In the genomic region with DNA sequence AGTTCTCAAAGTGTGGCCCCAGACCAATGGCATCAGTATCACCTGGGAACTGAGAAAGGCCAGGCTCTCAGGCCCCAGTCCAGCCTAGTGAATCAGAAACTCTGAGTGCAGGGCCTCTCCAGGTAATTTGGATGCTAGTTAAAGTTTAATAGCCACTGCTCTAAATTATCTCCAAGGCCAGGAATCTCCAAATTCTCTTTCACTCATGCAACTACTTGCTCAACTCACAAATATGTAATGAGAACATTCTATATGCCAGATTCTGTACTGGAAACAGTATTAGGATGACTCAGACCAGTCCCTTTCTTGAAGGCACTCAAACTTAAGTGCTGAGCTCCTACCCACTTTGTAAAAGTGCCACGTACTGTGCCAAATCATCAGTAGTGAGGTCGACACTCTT, we compare ENCODE assay signal across 13 cellular contexts.
DNase-seq lines count a peak whose midpoint lies in the region; ATAC-seq and TF ChIP-seq lines count a peak whose summit lies in the region.
"Had no signal": no experiment of that assay in that cellular context is flagged by ENCODE, and none has a peak within 500 bp of the region (broad histone marks: within the 10 kb centered on the region; RNA-seq: fewer than 3 reads in every experiment).

No MANE protein-coding gene starts in this region.

- peaks cover 44% of the 10 kb centered on the region for H3K4me1 Mint-ChIP-seq in MCF 10A (ENCODE audit: insufficient read depth, unreplicated experiment)
- H3K4me1 Mint-ChIP-seq: H9, natural killer cell had no signal

- H3K36me3 ChIP-seq in breast epithelium (no peaks in the 10 kb centered on the region), brain microvascular endothelial cell (replicated peaks) (peaks cover 54% of the 10 kb centered on the region), psoas muscle (ENCODE audit: insufficient read depth in 1 of 2, low read depth in 1 of 2) (no peaks in the 10 kb centered on the region)

- H3K4me3 Mint-ChIP-seq in MCF 10A (ENCODE audit: unreplicated experiment), result no peak overlapping the region
- H3K4me3 Mint-ChIP-seq: activated T-cell treated with anti-CD3 and anti-CD28 coated beads, Interleukin-2, amount 50 U/mL, for 4 hours; H9; natural killer cell had no signal

- H3K36me3 Mint-ChIP-seq in MCF 10A (ENCODE audit: insufficient read depth, unreplicated experiment), result peaks cover 16% of the 10 kb centered on the region
- H3K36me3 Mint-ChIP-seq: natural killer cell had no signal

- in situ Hi-C loops in brain microvascular endothelial cell (cut with HindIII; ENCODE audit: low pct_ligation_motif_present, low sequenced_read_pairs) (no loop called here), KBM-7 (cut with MboI; ENCODE audit: low pct_unique_long_range_greater_than_20kb, low sequenced_read_pairs) (no loop called here)

- intact Hi-C loops in MCF 10A (cut with micrococcal nuclease), result no loop called here
- intact Hi-C loops in breast epithelium (cut with DNase I; ENCODE audit: low total_unique reads), result no loop called here
- intact Hi-C loops in psoas muscle (cut with DNase I), result loop anchor here in 1 of 2 donors (10.0 kb wide), 1 partner anchor 57 kb away; no protein-coding TSS in a partner anchor

- 86 to 90% (median 89%) methylated on average over 2 of the region's 2 CpGs for WGBS in psoas muscle, 3 donors

- H3K27me3 ChIP-seq in breast epithelium, result no peaks in the 10 kb centered on the region
- no peaks in the 10 kb centered on the region for H3K27me3 ChIP-seq in brain microvascular endothelial cell (replicated peaks)
- H3K27me3 ChIP-seq in psoas muscle (ENCODE audit: insufficient read depth in 3 of 3, low read length in 2 of 3), result no peaks in the 10 kb centered on the region

- TF ChIP-seq POLR2A in breast epithelium (IDR thresholded peaks at IDR 0.05), result no peak

- CTCF ChIA-PET in MCF 10A (lab: Yijun Ruan, JAX), result interaction anchor here (1.4 kb wide), 1 partner anchor 10 kb away, joined by 3 read pairs; no protein-coding TSS in a partner anchor

- DNase-seq in MCF 10A (ENCODE audit: unreplicated experiment) (peak; percentile 78), breast epithelium (ENCODE audit: low spot score in 2 of 2) (no peak), brain microvascular endothelial cell (peak; percentile 73), islet precursor cell (peak; percentile 65), DMS79 (lab: John Stamatoyannopoulos, UW) (no peak), psoas muscle (no peak), Ammon's horn (ENCODE audit: low spot score) (no peak), KBM-7 (no peak)
- DNase-seq: activated T-cell treated with anti-CD3 and anti-CD28 coated beads, Interleukin-2, amount 50 U/mL, for 4 hours; erythroblast; H9; natural killer cell had no signal

- H3K9me3 ChIP-seq in breast epithelium (no peaks in the 10 kb centered on the region), psoas muscle (no peaks in the 10 kb centered on the region)

- TF ChIP-seq CTCF in MCF 10A (IDR thresholded peaks at IDR 0.05; ENCODE audit: unreplicated experiment) (no peak), breast epithelium (IDR thresholded peaks at IDR 0.05) (no peak), brain microvascular endothelial cell (IDR thresholded peaks at IDR 0.05; ENCODE audit: low read depth, low read length, missing control alignments) (no peak), psoas muscle (IDR thresholded peaks at IDR 0.05) (no peak)

- BruUV-seq in MCF 10A (replicated peaks; lab: Mats Ljungman, UMichigan), result no TSS peak

- POLR2A ChIA-PET in MCF 10A (lab: Yijun Ruan, JAX), result no interaction called here

- peak overlapping the region; percentile 68 for H3K27ac Mint-ChIP-seq in MCF 10A (ENCODE audit: low read depth, unreplicated experiment)
- H3K27ac Mint-ChIP-seq: natural killer cell had no signal

- H3K4me3 ChIP-seq in breast epithelium (no peak overlapping the region), brain microvascular endothelial cell (ENCODE audit: low read depth, low read length) (no peak overlapping the region), psoas muscle (no peak overlapping the region)

- no peaks in the 10 kb centered on the region for H3K27me3 Mint-ChIP-seq in MCF 10A (ENCODE audit: insufficient read depth, unreplicated experiment)

- ATAC-seq in psoas muscle, result no peak
- ATAC-seq: activated T-cell treated with anti-CD3 and anti-CD28 coated beads, Interleukin-2, amount 50 U/mL, for 4 hours; natural killer cell had no signal

- no peaks in the 10 kb centered on the region for H3K9me3 Mint-ChIP-seq in MCF 10A (ENCODE audit: unreplicated experiment)
- H3K9me3 Mint-ChIP-seq: activated T-cell treated with anti-CD3 and anti-CD28 coated beads, Interleukin-2, amount 50 U/mL, for 4 hours; H9 had no signal

- H3K4me1 ChIP-seq in breast epithelium, result no peaks in the 10 kb centered on the region
- no peaks in the 10 kb centered on the region for H3K4me1 ChIP-seq in psoas muscle

- H3K27ac ChIP-seq in breast epithelium (no peak overlapping the region), brain microvascular endothelial cell (peak overlapping the region; percentile 87), psoas muscle (no peak overlapping the region)
- H3K27ac ChIP-seq: 22Rv1 had no signal

Comparison
In these comparisons a context has a peak if more than half of its experiments do, and no peak if none do; other contexts are left out.
1. DNase-seq: peak in MCF 10A (single experiment), brain microvascular endothelial cell (single experiment) and islet precursor cell (single experiment); none in breast epithelium (0 of 2), DMS79 (single experiment), psoas muscle (0 of 2), Ammon's horn (single experiment) and KBM-7 (single experiment).